1 cellular context compared by ENCODE assay signal in the genomic region with DNA sequence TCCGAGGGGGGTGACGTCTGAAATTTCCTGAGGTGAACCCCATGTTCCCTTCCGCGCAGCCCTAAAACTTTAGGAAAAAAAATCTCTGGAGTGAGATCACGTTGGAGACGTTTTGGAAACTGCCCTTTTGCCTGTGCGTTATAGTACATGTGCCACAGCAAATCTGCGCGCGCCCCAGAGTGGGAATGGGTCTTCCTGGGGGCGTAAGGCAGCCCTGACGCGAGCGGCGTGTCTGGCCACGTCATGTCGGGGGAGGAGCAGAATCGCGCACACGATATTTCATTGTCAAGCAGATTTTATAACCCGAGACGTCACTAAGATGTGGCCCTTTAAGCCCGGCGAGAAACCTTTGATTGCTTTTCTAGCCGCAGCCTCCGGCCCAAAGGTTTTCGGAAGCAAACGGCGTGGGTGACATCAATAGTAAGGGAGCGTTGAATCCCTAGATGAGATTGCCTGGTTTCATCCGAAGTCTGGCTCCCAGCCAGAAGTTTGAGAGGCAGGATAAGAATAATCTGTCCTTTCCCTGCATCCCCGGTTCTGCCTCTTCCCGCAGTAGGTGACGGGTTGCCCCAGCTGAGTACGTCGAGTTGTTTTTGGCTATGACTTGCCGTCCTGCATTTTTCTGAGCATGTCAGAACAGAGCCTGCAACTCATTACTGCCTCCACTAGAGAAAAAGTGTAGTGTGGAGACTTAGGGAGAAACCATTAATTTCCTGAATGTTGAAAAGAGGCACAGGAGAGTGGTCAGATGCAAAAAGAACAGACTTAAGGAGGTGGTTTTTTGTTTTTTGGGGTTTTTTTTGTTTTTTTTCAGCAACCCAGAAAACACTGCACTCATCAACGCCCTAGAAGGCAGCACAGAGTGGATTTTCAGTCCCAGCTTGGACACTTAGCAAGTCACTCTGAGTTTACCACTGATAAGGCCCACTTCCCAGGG.
TF ChIP-seq lines count a peak whose summit lies in the region.

No MANE protein-coding gene starts in this region.

TF ChIP-seq in K562, 482 proteins besides CTCF, POLR2A, EP300 and RAD21 (continued from another document and continues in another):
- TF ChIP-seq RAD51 (IDR thresholded peaks at IDR 0.05; ENCODE audit: borderline replicate concordance, low read depth) (0 out of 2 replicates have a peak, but pooled peaks have one; percentile 16), MYC (IDR thresholded peaks at IDR 0.05; ENCODE audit: low read depth, low read length) (no peak; the same call in 1 of the 2 replicates), MYC (CRISPR knock-in tag; IDR thresholded peaks at IDR 0.05; ENCODE audit: borderline replicate concordance, low read depth) (no peak), RBM17 (IDR thresholded peaks at IDR 0.05; ENCODE audit: borderline replicate concordance, low read depth, low read length) (no peak), RREB1 (CRISPR knock-in tag; IDR thresholded peaks at IDR 0.05) (no peak), ZEB2 (IDR thresholded peaks at IDR 0.05) (peak; percentile 57; the same call in 1 of the 2 replicates), TOE1 (IDR thresholded peaks at IDR 0.05; ENCODE audit: borderline replicate concordance) (peak; percentile 96), TOE1 (CRISPR knock-in tag; IDR thresholded peaks at IDR 0.05; ENCODE audit: borderline replicate concordance, low read depth) (no peak), RB1 (IDR thresholded peaks at IDR 0.05; ENCODE audit: low read depth) (peak; percentile 43), SPI1 (IDR thresholded peaks at IDR 0.05; ENCODE audit: borderline replicate concordance, low read depth, low read length) (no peak), STAT6 (CRISPR knock-in tag; IDR thresholded peaks at IDR 0.05) (no peak), ZNF121 (CRISPR knock-in tag; conservative IDR thresholded peaks at IDR 0.05) (no peak), GTF3C2 (IDR thresholded peaks at IDR 0.05; ENCODE audit: borderline replicate concordance, extremely low read depth, insufficient read length) (no peak), MEF2A (IDR thresholded peaks at IDR 0.05; ENCODE audit: control insufficient read depth, low read depth, low read length) (no peak), NBN (IDR thresholded peaks at IDR 0.05; ENCODE audit: low read depth) (peak; percentile 54; the same call in 1 of the 2 replicates), HBP1 (CRISPR knock-in tag; IDR thresholded peaks at IDR 0.05) (no peak), SP1 (CRISPR knock-in tag; IDR thresholded peaks at IDR 0.05) (peak; percentile 91; the same call in 1 of the 2 replicates), ZNF445 (CRISPR knock-in tag; IDR thresholded peaks at IDR 0.05; ENCODE audit: low read depth) (no peak), RBM34 (IDR thresholded peaks at IDR 0.05; ENCODE audit: borderline replicate concordance, insufficient read depth, low read length) (no peak), LCOR (CRISPR knock-in tag; IDR thresholded peaks at IDR 0.05) (no peak), ZBTB8A (IDR thresholded peaks at IDR 0.05; ENCODE audit: partially characterized antibody) (no peak), NKRF (IDR thresholded peaks at IDR 0.05; ENCODE audit: borderline replicate concordance) (peak; percentile 45; the same call in 1 of the 2 replicates)
- TF ChIP-seq, protein P1, sequence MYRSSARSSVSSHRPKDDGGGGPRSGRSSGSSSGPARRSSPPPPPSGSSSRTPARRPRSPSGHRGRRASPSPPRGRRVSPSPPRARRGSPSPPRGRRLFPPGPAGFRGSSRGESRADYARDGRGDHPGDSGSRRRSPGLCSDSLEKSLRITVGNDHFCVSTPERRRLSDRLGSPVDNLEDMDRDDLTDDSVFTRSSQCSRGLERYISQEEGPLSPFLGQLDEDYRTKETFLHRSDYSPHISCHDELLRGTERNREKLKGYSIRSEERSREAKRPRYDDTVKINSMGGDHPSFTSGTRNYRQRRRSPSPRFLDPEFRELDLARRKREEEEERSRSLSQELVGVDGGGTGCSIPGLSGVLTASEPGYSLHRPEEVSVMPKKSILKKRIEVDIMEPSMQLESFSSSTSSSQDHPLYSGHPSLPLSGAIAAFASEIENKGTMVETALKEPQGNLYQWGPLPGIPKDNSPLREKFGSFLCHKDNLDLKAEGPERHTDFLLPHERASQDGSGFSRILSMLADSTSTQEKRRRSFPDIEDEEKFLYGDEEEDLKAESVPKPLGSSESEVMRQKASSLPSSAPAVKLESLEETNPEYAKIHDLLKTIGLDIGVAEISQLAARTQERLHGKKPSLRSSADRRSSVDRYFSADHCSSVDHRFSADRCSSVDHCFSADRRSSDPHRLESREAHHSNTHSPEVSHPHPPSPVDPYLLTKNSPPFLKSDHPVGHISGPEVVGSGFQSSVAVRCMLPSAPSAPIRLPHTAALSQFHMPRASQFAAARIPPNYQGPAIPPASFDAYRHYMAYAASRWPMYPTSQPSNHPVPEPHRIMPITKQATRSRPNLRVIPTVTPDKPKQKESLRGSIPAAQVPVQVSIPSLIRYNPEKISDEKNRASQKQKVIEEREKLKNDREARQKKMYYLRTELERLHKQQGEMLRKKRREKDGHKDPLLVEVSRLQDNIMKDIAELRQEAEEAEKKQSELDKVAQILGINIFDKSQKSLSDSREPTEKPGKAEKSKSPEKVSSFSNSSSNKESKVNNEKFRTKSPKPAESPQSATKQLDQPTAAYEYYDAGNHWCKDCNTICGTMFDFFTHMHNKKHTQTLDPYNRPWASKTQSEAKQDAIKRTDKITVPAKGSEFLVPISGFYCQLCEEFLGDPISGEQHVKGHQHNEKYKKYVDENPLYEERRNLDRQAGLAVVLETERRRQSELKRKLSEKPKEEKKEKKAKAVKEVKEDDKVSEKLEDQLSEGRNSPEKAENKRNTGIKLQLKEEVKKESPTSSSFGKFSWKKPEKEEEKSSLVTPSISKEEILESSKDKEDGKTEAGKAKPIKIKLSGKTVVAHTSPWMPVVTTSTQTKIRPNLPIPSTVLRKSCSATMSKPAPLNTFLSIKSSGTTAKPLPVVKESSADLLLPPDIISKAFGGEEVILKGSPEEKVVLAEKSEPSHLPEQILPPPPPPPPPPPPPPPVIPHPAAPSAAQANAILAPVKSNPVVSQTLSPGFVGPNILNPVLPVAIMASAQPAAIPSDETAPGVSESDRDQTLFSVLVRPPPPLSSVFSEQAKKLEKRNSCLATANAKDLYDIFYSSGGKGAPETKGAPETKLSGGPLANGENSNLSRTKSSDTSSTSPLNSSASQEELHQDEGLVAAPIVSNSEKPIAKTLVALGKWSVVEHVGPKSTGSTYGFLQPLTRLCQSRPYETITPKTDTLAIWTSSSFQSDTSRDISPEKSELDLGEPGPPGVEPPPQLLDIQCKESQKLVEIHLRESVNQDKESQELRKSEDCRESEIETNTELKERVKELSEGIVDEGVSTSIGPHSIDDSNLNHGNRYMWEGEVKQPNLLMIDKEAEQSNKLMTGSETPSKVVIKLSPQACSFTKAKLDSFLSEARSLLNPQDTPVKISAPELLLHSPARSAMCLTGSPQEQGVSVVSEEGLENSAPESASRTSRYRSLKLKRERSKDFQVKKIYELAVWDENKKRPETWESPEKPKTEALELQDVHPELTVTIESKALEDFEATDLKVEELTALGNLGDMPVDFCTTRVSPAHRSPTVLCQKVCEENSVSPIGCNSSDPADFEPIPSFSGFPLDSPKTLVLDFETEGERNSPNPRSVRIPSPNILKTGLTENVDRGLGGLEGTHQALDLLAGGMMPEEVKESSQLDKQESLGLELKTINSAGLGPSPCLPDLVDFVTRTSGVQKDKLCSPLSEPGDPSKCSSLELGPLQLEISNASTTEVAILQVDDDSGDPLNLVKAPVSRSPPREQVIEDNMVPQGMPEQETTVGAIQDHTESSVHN (IDR thresholded peaks at IDR 0.05; ENCODE audit: borderline replicate concordance in 1 of 2, low read depth in 1 of 2) = no peak; a peak in 1 of 4 replicates
